8 cellular contexts compared by ENCODE assay signal in genomic region chr1:99849744-99850457, GRCh38. TPM values are rescaled to one million over a fixed set of nuclear protein-coding genes. Genes with fewer than 3 reads are reported as not detected.
DNase-seq lines count a peak whose midpoint lies in the region; ATAC-seq, FAIRE-seq and TF ChIP-seq lines count a peak whose summit lies in the region.

Gene AGL (plus strand): TSS chr1:99850361. CDS start chr1:99851043, 682 bp downstream.

- no peak for FAIRE-seq in pancreas (lab: Jason Lieb, UNC)

- H3K27me3 ChIP-seq in HAP-1 (ENCODE audit: low read depth) (no peaks in the 10 kb centered on the region), MM.1S (replicated peaks; ENCODE audit: insufficient read depth, low read length) (no peaks in the 10 kb centered on the region), pancreas (no peaks in the 10 kb centered on the region), thyroid gland (no peaks in the 10 kb centered on the region)

- H3K9me3 Mint-ChIP-seq in activated naive CD4-positive, alpha-beta T cell treated with anti-CD3 and anti-CD28 coated beads, Interleukin-2, amount 50 U/mL, for 72 hours = no peaks in the 10 kb centered on the region

- H3K36me3 Mint-ChIP-seq in activated naive CD4-positive, alpha-beta T cell treated with anti-CD3 and anti-CD28 coated beads, Interleukin-2, amount 50 U/mL, for 72 hours = peaks cover 18 to 25% of the 10 kb centered on the region in 2 donors

- 0 to 1% methylated on average over 65 of the region's 65 CpGs for WGBS in pancreas, 2 donors
- 0% methylated on average over 16 to 20 of the region's 65 CpGs for WGBS in thyroid gland, 2 donors

- peak within 1 kb of the TSS; percentile 91 for H3K4me2 ChIP-seq in MM.1S (ENCODE audit: low read depth, low read length)

- H3K27ac ChIP-seq in MM.1S (ENCODE audit: low read length) (peak within 1 kb of the TSS; percentile 7; the same call in 1 of the 2 replicates), pancreas (peak within 1 kb of the TSS; percentile 56 to 86 (median 78)), thyroid gland (peak within 1 kb of the TSS; percentile 79 to 81 (median 81))

- H3K9ac ChIP-seq in MM.1S (ENCODE audit: low read length) = peak within 1 kb of the TSS; percentile 52; the same call in 1 of the 2 replicates

- no peaks in the 10 kb centered on the region for H3F3A ChIP-seq in MM.1S (ENCODE audit: insufficient read depth, low read length)

- peak within 1 kb of the TSS; percentile 66 for H3K4me3 ChIP-seq in HAP-1
- H3K4me3 ChIP-seq in MM.1S (ENCODE audit: low read length) = peak within 1 kb of the TSS; percentile 81
- H3K4me3 ChIP-seq in pancreas = peak within 1 kb of the TSS; percentile 68 to 87 (median 82)
- peak within 1 kb of the TSS; percentile 27 to 87 (median 62) for H3K4me3 ChIP-seq in thyroid gland (replicated peaks in 1 of 3)

- TF ChIP-seq CTCF in MM.1S (IDR thresholded peaks at IDR 0.05; ENCODE audit: low read length) (no peak), pancreas (IDR thresholded peaks at IDR 0.05) (no peak), thyroid gland (IDR thresholded peaks at IDR 0.05) (no peak)

- H2AFZ ChIP-seq in MM.1S (ENCODE audit: low read length) = peak within 1 kb of the TSS; percentile 69

- intact Hi-C loops in head of caudate nucleus (cut with DNase I) = loop anchor here (10.0 kb wide), 1 partner anchor 285 kb away; the partner anchor contains the start of genes SASS6 and TRMT13
- intact Hi-C loops in pancreas (cut with DNase I) = no loop called here
- intact Hi-C loops in thyroid gland (cut with DNase I) = no loop called here

- peak; percentile 57 for DNase-seq in GF-D8 (lab: John Stamatoyannopoulos, UW)
- peak; percentile 80 to 91 for DNase-seq in HAP-1 (ENCODE audit: low spot score in 2 of 2)
- DNase-seq in MM.1S = peak; percentile 67
- peak; percentile 88 to 92 for DNase-seq in activated naive CD4-positive, alpha-beta T cell treated with anti-CD3 and anti-CD28 coated beads, Interleukin-2, amount 50 U/mL, for 72 hours (ENCODE audit: low spot score in 2 of 2)
- DNase-seq in head of caudate nucleus = peak; percentile 56 to 92 (median 84)
- DNase-seq in pancreas = peak; percentile 89 to 96 (median 90)
- peak; percentile 90 to 92 for DNase-seq in thyroid gland

- ATAC-seq in SK-N-SH treated with all-trans-retinoic acid at 6 μM for 48 hours (peak; percentile 97), pancreas (peak; percentile 97 to 99 (median 99))
- ATAC-seq in activated naive CD4-positive, alpha-beta T cell treated with anti-CD3 and anti-CD28 coated beads, Interleukin-2, amount 50 U/mL, for 72 hours = peak; percentile 99

- H3K36me3 ChIP-seq in HAP-1 (replicated peaks) (no peaks in the 10 kb centered on the region), MM.1S (replicated peaks; ENCODE audit: insufficient read depth, low read length) (no peaks in the 10 kb centered on the region), pancreas (no peaks in the 10 kb centered on the region), thyroid gland (no peaks in the 10 kb centered on the region)

- H3K4me1 ChIP-seq in HAP-1 (peaks cover 36% of the 10 kb centered on the region), MM.1S (ENCODE audit: low read length) (no peaks in the 10 kb centered on the region), pancreas (peaks cover 0 to 15% (median 0%) of the 10 kb centered on the region in 3 donors), thyroid gland (peaks cover 3 to 12% of the 10 kb centered on the region in 2 donors)

- H4K20me1 ChIP-seq in MM.1S (ENCODE audit: insufficient read depth, low read length) = no peaks in the 10 kb centered on the region

- H3K9me3 ChIP-seq in HAP-1 (no peaks in the 10 kb centered on the region), MM.1S (replicated peaks; ENCODE audit: insufficient read depth, low read length) (no peaks in the 10 kb centered on the region), pancreas (no peaks in the 10 kb centered on the region), thyroid gland (no peaks in the 10 kb centered on the region)

- in situ Hi-C loops in HAP-1 (cut with MboI; ENCODE audit: low sequenced_read_pairs) = no loop called here

- peak in 1 of 2 donors; percentile 84 for TF ChIP-seq POLR2A in thyroid gland (IDR thresholded peaks at IDR 0.05)

- H3K79me2 ChIP-seq in MM.1S (ENCODE audit: low read length) = no peaks in the 10 kb centered on the region

- H3K27ac Mint-ChIP-seq in activated naive CD4-positive, alpha-beta T cell treated with anti-CD3 and anti-CD28 coated beads, Interleukin-2, amount 50 U/mL, for 72 hours = peak within 1 kb of the TSS; percentile 94 to 95

- no peaks in the 10 kb centered on the region for H3K9me2 ChIP-seq in MM.1S (replicated peaks; ENCODE audit: insufficient read depth, low read length)

TF ChIP-seq in SK-N-SH treated with all-trans-retinoic acid at 6 μM for 48 hours, 23 proteins besides CTCF, POLR2A, EP300 and RAD21:
- TF ChIP-seq POU6F1 (CRISPR knock-in tag; IDR thresholded peaks at IDR 0.05; ENCODE audit: borderline replicate concordance, low read depth) (no peak), ARNTL (CRISPR knock-in tag; IDR thresholded peaks at IDR 0.05; ENCODE audit: borderline replicate concordance, low read depth) (no peak), TOX (CRISPR knock-in tag; IDR thresholded peaks at IDR 0.05; ENCODE audit: borderline replicate concordance) (no peak), RARB (CRISPR knock-in tag; IDR thresholded peaks at IDR 0.05) (no peak), ZNF8 (CRISPR knock-in tag; IDR thresholded peaks at IDR 0.05) (no peak)

RNA-seq across cellular contexts. Expression of gene AGL, which starts in this region (rescaled TPM):
- 10 to 100 TPM; 15.5 to 22.6 TPM for total RNA-seq in activated naive CD4-positive, alpha-beta T cell treated with anti-CD3 and anti-CD28 coated beads, Interleukin-2, amount 50 U/mL, for 72 hours
- 1 to 10 TPM; 2.9 to 8.1 (median 5.5) TPM for total RNA-seq in pancreas
- polyA plus RNA-seq in pancreas = 1 to 10 TPM; 3.0 to 3.9 TPM
- total RNA-seq in thyroid gland = 10 to 100 TPM; 23.2 to 57.3 (median 34.7) TPM

Comparison
In these comparisons a context has a peak if more than half of its experiments do, and no peak if none do; other contexts are left out.
1. Peak in every context shown above with its lines: DNase-seq, ATAC-seq, H3K4me3 ChIP-seq and H3K27ac ChIP-seq.
2. H3K27ac ChIP-seq: peak in every context shown above with its lines; median percentile 81 in thyroid gland; 78 in pancreas; 7 in MM.1S.